Comparison of ENCODE assay signal across 1 cellular context in genomic region chr1:2226525-2227340, GRCh38.
TF ChIP-seq lines count a peak whose summit lies in the region.

No MANE protein-coding gene starts in this region.

TF ChIP-seq in WTC11, 78 proteins besides CTCF, POLR2A, EP300 and RAD21 (continued from another document and continues in another):
- TF ChIP-seq AFF4 (CRISPR knock-in tag; IDR thresholded peaks at IDR 0.05; ENCODE audit: borderline replicate concordance): no peak
- no peak for TF ChIP-seq TCF7 (CRISPR knock-in tag; IDR thresholded peaks at IDR 0.05; ENCODE audit: low read depth)
- no peak for TF ChIP-seq HMGA2 (CRISPR knock-in tag; IDR thresholded peaks at IDR 0.05)
- no peak for TF ChIP-seq ZNF512 (CRISPR knock-in tag; IDR thresholded peaks at IDR 0.05; ENCODE audit: borderline replicate concordance)
- TF ChIP-seq EMX1 (CRISPR knock-in tag; IDR thresholded peaks at IDR 0.05): no peak
- no peak for TF ChIP-seq NR1H2 (CRISPR knock-in tag; IDR thresholded peaks at IDR 0.05)
- TF ChIP-seq ZNF263 (CRISPR knock-in tag; IDR thresholded peaks at IDR 0.05; ENCODE audit: low read depth): no peak
- TF ChIP-seq SMAD3 (CRISPR knock-in tag; IDR thresholded peaks at IDR 0.05; ENCODE audit: borderline replicate concordance): no peak
- peak; percentile 64; the same call in 1 of the 2 replicates for TF ChIP-seq ZNF423 (CRISPR knock-in tag; IDR thresholded peaks at IDR 0.05)
- TF ChIP-seq ZSCAN18 (CRISPR knock-in tag; IDR thresholded peaks at IDR 0.05): no peak
- TF ChIP-seq ZNF317 (CRISPR knock-in tag; IDR thresholded peaks at IDR 0.05; ENCODE audit: borderline replicate concordance, low read depth): no peak
- no peak for TF ChIP-seq AR (CRISPR knock-in tag; IDR thresholded peaks at IDR 0.05)
- TF ChIP-seq NFE2L1 (CRISPR knock-in tag; IDR thresholded peaks at IDR 0.05): no peak
- no peak for TF ChIP-seq KAT7 (CRISPR knock-in tag; IDR thresholded peaks at IDR 0.05; ENCODE audit: borderline replicate concordance)
- no peak; the same call in none of the 2 replicates for TF ChIP-seq HMGXB4 (CRISPR knock-in tag; IDR thresholded peaks at IDR 0.05)
- 0 out of 2 replicates have a peak, but pooled peaks have one; percentile 61 for TF ChIP-seq ARID4B (CRISPR knock-in tag; IDR thresholded peaks at IDR 0.05; ENCODE audit: borderline replicate concordance)
- TF ChIP-seq E2F5 (CRISPR knock-in tag; IDR thresholded peaks at IDR 0.05): no peak
- no peak for TF ChIP-seq USF1 (CRISPR knock-in tag; IDR thresholded peaks at IDR 0.05)
- TF ChIP-seq ZNF671 (CRISPR knock-in tag; IDR thresholded peaks at IDR 0.05): no peak
- peak; percentile 17; the same call in 1 of the 2 replicates for TF ChIP-seq FOXP1 (CRISPR knock-in tag; IDR thresholded peaks at IDR 0.05; ENCODE audit: borderline replicate concordance)
- no peak for TF ChIP-seq ATF2 (CRISPR knock-in tag; IDR thresholded peaks at IDR 0.05; ENCODE audit: borderline replicate concordance, low read depth)
- TF ChIP-seq E2F4 (CRISPR knock-in tag; IDR thresholded peaks at IDR 0.05; ENCODE audit: borderline replicate concordance, low read depth): no peak
- no peak for TF ChIP-seq CREB1 (CRISPR knock-in tag; IDR thresholded peaks at IDR 0.05)
- TF ChIP-seq RORB (CRISPR knock-in tag; IDR thresholded peaks at IDR 0.05): no peak
- 0 out of 2 replicates have a peak, but pooled peaks have one; percentile 14 for TF ChIP-seq ETV6 (CRISPR knock-in tag; IDR thresholded peaks at IDR 0.05)
- no peak for TF ChIP-seq ZMAT4 (CRISPR knock-in tag; IDR thresholded peaks at IDR 0.05)
- TF ChIP-seq CBFB (CRISPR knock-in tag; IDR thresholded peaks at IDR 0.05; ENCODE audit: low read depth): no peak
- TF ChIP-seq ATF3 (CRISPR knock-in tag; conservative IDR thresholded peaks at IDR 0.05): no peak
- TF ChIP-seq IRF1 (CRISPR knock-in tag; IDR thresholded peaks at IDR 0.05): no peak
- no peak for TF ChIP-seq SMAD4 (CRISPR knock-in tag; IDR thresholded peaks at IDR 0.05)
